1 cellular context compared by ENCODE assay signal in the genomic region with DNA sequence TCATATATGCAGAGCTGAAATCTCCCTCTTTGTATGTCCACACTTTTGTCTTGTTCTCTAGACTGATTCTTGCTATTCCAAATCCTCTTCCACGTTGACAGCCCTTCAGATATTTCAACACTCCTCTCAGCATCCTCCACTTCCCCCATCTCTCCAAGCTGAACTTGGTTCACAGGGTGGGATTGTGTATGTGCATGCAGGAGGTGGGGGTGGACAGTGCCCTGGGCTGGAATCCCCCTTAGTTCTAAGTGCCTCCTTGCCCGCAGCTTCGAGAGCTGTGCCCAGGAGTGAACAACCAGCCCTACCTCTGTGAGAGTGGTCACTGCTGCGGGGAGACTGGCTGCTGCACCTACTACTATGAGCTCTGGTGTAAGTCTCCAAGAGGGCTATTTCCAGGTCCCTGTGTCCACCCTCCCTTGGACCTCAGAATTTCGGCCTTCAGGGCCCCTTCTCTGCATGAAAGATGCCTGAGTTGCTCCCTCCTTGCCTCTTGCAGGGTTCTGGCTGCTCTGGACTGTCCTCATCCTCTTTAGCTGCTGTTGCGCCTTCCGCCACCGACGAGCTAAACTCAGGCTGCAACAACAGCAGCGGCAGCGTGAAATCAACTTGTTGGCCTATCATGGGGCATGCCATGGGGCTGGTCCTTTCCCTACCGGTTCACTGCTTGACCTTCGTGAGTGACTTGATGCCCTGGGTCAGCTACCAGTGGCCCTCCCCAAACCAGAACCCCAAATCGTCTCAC.
TF ChIP-seq lines count a peak whose summit lies in the region.

No MANE protein-coding gene starts in this region.

TF ChIP-seq in GM23338, 12 proteins besides CTCF, POLR2A, EP300 and RAD21:
- TF ChIP-seq, protein P1, sequence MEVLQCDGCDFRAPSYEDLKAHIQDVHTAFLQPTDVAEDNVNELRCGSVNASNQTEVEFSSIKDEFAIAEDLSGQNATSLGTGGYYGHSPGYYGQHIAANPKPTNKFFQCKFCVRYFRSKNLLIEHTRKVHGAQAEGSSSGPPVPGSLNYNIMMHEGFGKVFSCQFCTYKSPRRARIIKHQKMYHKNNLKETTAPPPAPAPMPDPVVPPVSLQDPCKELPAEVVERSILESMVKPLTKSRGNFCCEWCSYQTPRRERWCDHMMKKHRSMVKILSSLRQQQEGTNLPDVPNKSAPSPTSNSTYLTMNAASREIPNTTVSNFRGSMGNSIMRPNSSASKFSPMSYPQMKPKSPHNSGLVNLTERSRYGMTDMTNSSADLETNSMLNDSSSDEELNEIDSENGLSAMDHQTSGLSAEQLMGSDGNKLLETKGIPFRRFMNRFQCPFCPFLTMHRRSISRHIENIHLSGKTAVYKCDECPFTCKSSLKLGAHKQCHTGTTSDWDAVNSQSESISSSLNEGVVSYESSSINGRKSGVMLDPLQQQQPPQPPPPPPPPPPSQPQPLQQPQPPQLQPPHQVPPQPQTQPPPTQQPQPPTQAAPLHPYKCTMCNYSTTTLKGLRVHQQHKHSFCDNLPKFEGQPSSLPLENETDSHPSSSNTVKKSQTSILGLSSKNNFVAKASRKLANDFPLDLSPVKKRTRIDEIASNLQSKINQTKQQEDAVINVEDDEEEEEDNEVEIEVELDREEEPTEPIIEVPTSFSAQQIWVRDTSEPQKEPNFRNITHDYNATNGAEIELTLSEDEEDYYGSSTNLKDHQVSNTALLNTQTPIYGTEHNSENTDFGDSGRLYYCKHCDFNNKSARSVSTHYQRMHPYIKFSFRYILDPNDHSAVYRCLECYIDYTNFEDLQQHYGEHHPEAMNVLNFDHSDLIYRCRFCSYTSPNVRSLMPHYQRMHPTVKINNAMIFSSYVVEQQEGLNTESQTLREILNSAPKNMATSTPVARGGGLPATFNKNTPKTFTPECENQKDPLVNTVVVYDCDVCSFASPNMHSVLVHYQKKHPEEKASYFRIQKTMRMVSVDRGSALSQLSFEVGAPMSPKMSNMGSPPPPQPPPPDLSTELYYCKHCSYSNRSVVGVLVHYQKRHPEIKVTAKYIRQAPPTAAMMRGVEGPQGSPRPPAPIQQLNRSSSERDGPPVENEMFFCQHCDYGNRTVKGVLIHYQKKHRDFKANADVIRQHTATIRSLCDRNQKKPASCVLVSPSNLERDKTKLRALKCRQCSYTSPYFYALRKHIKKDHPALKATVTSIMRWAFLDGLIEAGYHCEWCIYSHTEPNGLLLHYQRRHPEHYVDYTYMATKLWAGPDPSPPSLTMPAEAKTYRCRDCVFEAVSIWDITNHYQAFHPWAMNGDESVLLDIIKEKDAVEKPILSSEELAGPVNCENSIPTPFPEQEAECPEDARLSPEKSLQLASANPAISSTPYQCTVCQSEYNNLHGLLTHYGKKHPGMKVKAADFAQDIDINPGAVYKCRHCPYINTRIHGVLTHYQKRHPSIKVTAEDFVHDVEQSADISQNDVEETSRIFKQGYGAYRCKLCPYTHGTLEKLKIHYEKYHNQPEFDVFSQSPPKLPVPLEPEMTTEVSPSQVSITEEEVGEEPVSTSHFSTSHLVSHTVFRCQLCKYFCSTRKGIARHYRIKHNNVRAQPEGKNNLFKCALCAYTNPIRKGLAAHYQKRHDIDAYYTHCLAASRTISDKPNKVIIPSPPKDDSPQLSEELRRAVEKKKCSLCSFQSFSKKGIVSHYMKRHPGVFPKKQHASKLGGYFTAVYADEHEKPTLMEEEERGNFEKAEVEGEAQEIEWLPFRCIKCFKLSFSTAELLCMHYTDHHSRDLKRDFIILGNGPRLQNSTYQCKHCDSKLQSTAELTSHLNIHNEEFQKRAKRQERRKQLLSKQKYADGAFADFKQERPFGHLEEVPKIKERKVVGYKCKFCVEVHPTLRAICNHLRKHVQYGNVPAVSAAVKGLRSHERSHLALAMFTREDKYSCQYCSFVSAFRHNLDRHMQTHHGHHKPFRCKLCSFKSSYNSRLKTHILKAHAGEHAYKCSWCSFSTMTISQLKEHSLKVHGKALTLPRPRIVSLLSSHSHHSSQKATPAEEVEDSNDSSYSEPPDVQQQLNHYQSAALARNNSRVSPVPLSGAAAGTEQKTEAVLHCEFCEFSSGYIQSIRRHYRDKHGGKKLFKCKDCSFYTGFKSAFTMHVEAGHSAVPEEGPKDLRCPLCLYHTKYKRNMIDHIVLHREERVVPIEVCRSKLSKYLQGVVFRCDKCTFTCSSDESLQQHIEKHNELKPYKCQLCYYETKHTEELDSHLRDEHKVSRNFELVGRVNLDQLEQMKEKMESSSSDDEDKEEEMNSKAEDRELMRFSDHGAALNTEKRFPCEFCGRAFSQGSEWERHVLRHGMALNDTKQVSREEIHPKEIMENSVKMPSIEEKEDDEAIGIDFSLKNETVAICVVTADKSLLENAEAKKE (CRISPR knock-in tag; IDR thresholded peaks at IDR 0.05) = no peak
- TF ChIP-seq ZNF114 (CRISPR knock-in tag; IDR thresholded peaks at IDR 0.05) (no peak), NANOG (IDR thresholded peaks at IDR 0.05; ENCODE audit: borderline replicate concordance) (no peak), STAT1 (IDR thresholded peaks at IDR 0.05; ENCODE audit: unreplicated experiment) (no peak)
- TF ChIP-seq, protein P2, sequence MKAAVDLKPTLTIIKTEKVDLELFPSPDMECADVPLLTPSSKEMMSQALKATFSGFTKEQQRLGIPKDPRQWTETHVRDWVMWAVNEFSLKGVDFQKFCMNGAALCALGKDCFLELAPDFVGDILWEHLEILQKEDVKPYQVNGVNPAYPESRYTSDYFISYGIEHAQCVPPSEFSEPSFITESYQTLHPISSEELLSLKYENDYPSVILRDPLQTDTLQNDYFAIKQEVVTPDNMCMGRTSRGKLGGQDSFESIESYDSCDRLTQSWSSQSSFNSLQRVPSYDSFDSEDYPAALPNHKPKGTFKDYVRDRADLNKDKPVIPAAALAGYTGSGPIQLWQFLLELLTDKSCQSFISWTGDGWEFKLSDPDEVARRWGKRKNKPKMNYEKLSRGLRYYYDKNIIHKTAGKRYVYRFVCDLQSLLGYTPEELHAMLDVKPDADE (IDR thresholded peaks at IDR 0.05) = no peak
